Comparison of ENCODE assay signal across 8 cellular contexts in genomic region chr6:31396422-31397152, GRCh38. TPM values are rescaled to one million over a fixed set of nuclear protein-coding genes. Genes with fewer than 3 reads are reported as not detected.
DNase-seq lines count a peak whose midpoint lies in the region; ATAC-seq and TF ChIP-seq lines count a peak whose summit lies in the region.

No MANE protein-coding gene starts in this region.

- ATAC-seq in T-helper 17 cell (peak; percentile 73), left ventricle myocardium superior (peak; percentile 30), GM19463 (IDR thresholded peaks at IDR 0.05; ENCODE audit: unreplicated experiment) (no peak)

- H3K27ac ChIP-seq in adrenal gland = no peak overlapping the region

- H3K27me3 Mint-ChIP-seq in T-helper 17 cell = no peaks in the 10 kb centered on the region

- H3K36me3 ChIP-seq in adrenal gland (replicated peaks in 1 of 2) = no peaks in the 10 kb centered on the region

- DNase-seq in NCI-H2081 (lab: John Stamatoyannopoulos, UW) (peak; percentile 72 to 75), NCI-H2081 treated with DMSO at 0.1 percent for 48 hours (lab: John Stamatoyannopoulos, UW) (no peak), NB4 (ENCODE audit: low read depth) (peak; percentile 75), T-helper 17 cell (peak; percentile 61 to 86 (median 68)), adrenal gland (peak; percentile 75 to 93 (median 85)), left ventricle myocardium superior (peak; percentile 84), retinal pigment epithelial cell (ENCODE audit: low read depth) (no peak)

- peaks cover 6% of the 10 kb centered on the region for H3K36me3 Mint-ChIP-seq in T-helper 17 cell (ENCODE audit: low read depth)

- no peak for TF ChIP-seq POLR2A in NB4 (IDR thresholded peaks at IDR 0.05; ENCODE audit: extremely low read depth, insufficient read length)
- no peak for TF ChIP-seq POLR2A in adrenal gland (IDR thresholded peaks at IDR 0.05)

- no peak overlapping the region for H3K4me3 Mint-ChIP-seq in T-helper 17 cell

- TF ChIP-seq CTCF in NB4 (IDR thresholded peaks at IDR 0.05; ENCODE audit: low read depth, low read length) = peak; percentile 85
- TF ChIP-seq CTCF in adrenal gland (IDR thresholded peaks at IDR 0.05) = peak; percentile 69 to 94 (median 86)
- TF ChIP-seq CTCF in retinal pigment epithelial cell (conservative IDR thresholded peaks at IDR 0.05; ENCODE audit: low read depth, low read length) = peak; percentile 85

- H3K9me3 ChIP-seq in T-helper 17 cell (ENCODE audit: control insufficient read depth, low read length, poor library complexity, severe bottlenecking) (no peaks in the 10 kb centered on the region), adrenal gland (replicated peaks in 1 of 3) (no peaks in the 10 kb centered on the region)

- no peak overlapping the region for H3K27ac Mint-ChIP-seq in T-helper 17 cell

- intact Hi-C loops in adrenal gland (cut with DNase I) (loop anchor here in 1 of 2 donors (5.0 kb wide), 1 partner anchor 46 kb away; no protein-coding TSS in a partner anchor), left ventricle myocardium superior (cut with micrococcal nuclease) (loop anchor here (5.0 kb wide), 1 partner anchor 46 kb away; no protein-coding TSS in a partner anchor)

- H3K27me3 ChIP-seq in adrenal gland = no peaks in the 10 kb centered on the region

- no peak overlapping the region for H3K4me3 ChIP-seq in NB4 (ENCODE audit: low read depth, low read length)
- H3K4me3 ChIP-seq in adrenal gland = no peak overlapping the region
- no peak overlapping the region for H3K4me3 ChIP-seq in retinal pigment epithelial cell (ENCODE audit: low read length)

- H3K4me1 Mint-ChIP-seq in T-helper 17 cell = peaks cover 32% of the 10 kb centered on the region

- 36 to 43% (median 39%) methylated on average over 10 to 11 of the region's 11 CpGs for WGBS in adrenal gland, 4 donors

- H3K4me1 ChIP-seq in adrenal gland (replicated peaks in 1 of 2) = peaks cover under 1 to 10% of the 10 kb centered on the region in 2 donors

RNA-seq across cellular contexts. Expression of gene MICA, which starts 6.8 kb away (rescaled TPM):
- total RNA-seq in T-helper 17 cell (10 to 100 TPM; 11.2 to 11.5 TPM), adrenal gland (10 to 100 TPM; 12.2 to 43.4 (median 26.7) TPM), left ventricle myocardium superior (10.3 TPM)
- 10 to 100 TPM; 36.0 to 66.0 (median 45.6) TPM for polyA plus RNA-seq in adrenal gland

RNA-seq across cellular contexts. Expression of gene HLA-B, which starts 39.6 kb away (rescaled TPM):
- 1,000 to 10,000 TPM; 7,013 to 7,159 TPM for total RNA-seq in T-helper 17 cell
- total RNA-seq in adrenal gland = 1,000 to 10,000 TPM; 1,067 to 3,150 (median 1,272) TPM
- polyA plus RNA-seq in adrenal gland = 1,000 to 10,000 TPM in 1 of 3 donors, 100 to 1,000 TPM in 2; 615 to 1,099 (median 618) TPM
- 431 TPM for total RNA-seq in left ventricle myocardium superior

Comparison
In these comparisons a context has a peak if more than half of its experiments do, and no peak if none do; other contexts are left out.
1. DNase-seq: peak in NCI-H2081 (2 of 2), NB4 (single experiment), T-helper 17 cell (3 of 3), adrenal gland (7 of 7) and left ventricle myocardium superior (single experiment); none in NCI-H2081 treated with DMSO at 0.1 percent for 48 hours (single experiment) and retinal pigment epithelial cell (single experiment).
2. Peak in every context shown above with its lines, with median percentiles within 50 percentile points of each other: CTCF ChIP-seq.